ENCODE assay signal across 8 cellular contexts in the genomic region with DNA sequence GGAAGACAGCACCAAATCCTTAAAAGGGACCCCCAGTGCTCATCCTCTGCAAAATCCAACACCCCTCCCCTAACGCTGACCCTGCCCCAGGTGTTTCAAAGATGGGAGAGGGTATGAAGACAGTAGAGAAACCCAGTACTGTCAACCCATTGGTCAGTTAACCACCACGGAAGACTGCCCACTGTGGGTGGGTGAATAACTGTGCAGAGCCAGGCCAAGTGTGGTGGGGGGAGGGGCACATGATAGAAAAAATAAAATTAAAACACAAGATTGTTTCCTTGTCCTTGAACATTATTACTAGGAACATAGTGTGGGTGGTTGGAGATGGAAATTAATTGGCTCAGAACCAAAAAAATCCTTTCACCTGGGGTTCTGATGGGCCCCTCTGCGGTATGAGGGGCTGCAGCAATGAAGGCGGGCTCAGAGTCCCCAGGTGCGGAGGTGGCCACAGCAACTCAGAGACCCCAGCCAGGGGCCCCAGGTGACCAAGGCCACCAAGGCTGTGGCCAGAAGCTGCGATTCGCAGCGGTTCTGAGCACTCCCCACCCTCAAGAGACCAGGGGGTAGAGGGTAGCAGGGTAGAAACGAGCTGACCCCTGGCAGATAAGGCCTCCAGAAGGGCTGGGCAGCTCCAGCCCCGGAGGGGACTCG.
DNase-seq lines count a peak whose midpoint lies in the region; ATAC-seq and TF ChIP-seq lines count a peak whose summit lies in the region.

No MANE protein-coding gene starts in this region.

- H3K9me3 Mint-ChIP-seq in central memory CD8-positive, alpha-beta T cell, result no peaks in the 10 kb centered on the region

- H3K4me3 Mint-ChIP-seq in central memory CD8-positive, alpha-beta T cell, result peak overlapping the region; percentile 84

- peak overlapping the region; percentile 84 for H3K9ac ChIP-seq in Loucy (ENCODE audit: low read depth, low read length, poor library complexity, severe bottlenecking)
- H3K9ac ChIP-seq in mucosa of stomach (ENCODE audit: low read length), result peak overlapping the region; percentile 92

- no peaks in the 10 kb centered on the region for H3K9me2 ChIP-seq in Loucy (replicated peaks; ENCODE audit: low read depth, low read length)

- H3K36me3 ChIP-seq in Loucy (ENCODE audit: insufficient read depth, low read length) (peaks cover 27% of the 10 kb centered on the region; the same call in 1 of the 2 replicates), mucosa of stomach (ENCODE audit: control insufficient read depth, insufficient read depth, low read length) (peaks cover 5% of the 10 kb centered on the region)

- H3K4me1 Mint-ChIP-seq in central memory CD8-positive, alpha-beta T cell, result peaks cover 44% of the 10 kb centered on the region

- H3K4me2 ChIP-seq in Loucy (ENCODE audit: low read depth, low read length, poor library complexity, severe bottlenecking), result peak overlapping the region; percentile 71

- H3K27ac Mint-ChIP-seq in central memory CD8-positive, alpha-beta T cell (ENCODE audit: low read depth), result peak overlapping the region; percentile 93

- H3K36me3 Mint-ChIP-seq in central memory CD8-positive, alpha-beta T cell (ENCODE audit: insufficient read depth), result peaks cover 32% of the 10 kb centered on the region

- H3K27me3 ChIP-seq in Loucy (ENCODE audit: insufficient read depth, low read length, poor library complexity, severe bottlenecking) (no peaks in the 10 kb centered on the region), mucosa of stomach (ENCODE audit: control insufficient read depth, insufficient read depth, low read length) (no peaks in the 10 kb centered on the region)

- peaks cover 5% of the 10 kb centered on the region for H4K20me1 ChIP-seq in Loucy (ENCODE audit: insufficient read depth, low read length, poor library complexity, severe bottlenecking)

- H3F3A ChIP-seq in Loucy (ENCODE audit: low read depth), result no peaks in the 10 kb centered on the region

- H2AFZ ChIP-seq in Loucy (ENCODE audit: low read length), result no peak overlapping the region

- H3K4me3 ChIP-seq in AG09309 (ENCODE audit: control insufficient read depth, low read depth, low read length) (peak overlapping the region; percentile 90), Loucy (ENCODE audit: low read length, poor library complexity, severe bottlenecking) (peak overlapping the region; percentile 79), mucosa of stomach (ENCODE audit: low read length) (peak overlapping the region; percentile 93)

- H3K9me3 ChIP-seq in Loucy (ENCODE audit: insufficient read depth, low read depth, low read length) (no peaks in the 10 kb centered on the region), mucosa of stomach (ENCODE audit: control insufficient read depth, low read length) (no peaks in the 10 kb centered on the region)

- no peak for DNase-seq in AG09309 (ENCODE audit: low read depth)
- no peak for DNase-seq in central memory CD8-positive, alpha-beta T cell (ENCODE audit: low spot score in 2 of 2)
- no peak for DNase-seq in NCI-H2196 treated with DMSO at 0.1 percent for 48 hours (lab: John Stamatoyannopoulos, UW; ENCODE audit: unreplicated experiment)
- no peak for DNase-seq in activated CD8-positive, alpha-beta memory T cell treated with anti-CD3 and anti-CD28 coated beads, Interleukin-2, amount 50 U/mL, for 48 hours
- no peak for DNase-seq in DMS53 treated with DMSO at 0.1 percent for 48 hours (lab: John Stamatoyannopoulos, UW; ENCODE audit: unreplicated experiment)

- ATAC-seq in central memory CD8-positive, alpha-beta T cell (replicated peaks; ENCODE audit: extremely low read depth, poor library complexity, severe bottlenecking), result no peak
- ATAC-seq in HG02840 (IDR thresholded peaks at IDR 0.05; ENCODE audit: low FRiP score, unreplicated experiment), result no peak

- peaks cover 4% of the 10 kb centered on the region; the same call in 1 of the 2 replicates for H3K79me2 ChIP-seq in Loucy (ENCODE audit: insufficient read depth, low read length)

- H3K27me3 Mint-ChIP-seq in central memory CD8-positive, alpha-beta T cell, result no peaks in the 10 kb centered on the region

- TF ChIP-seq CTCF in AG09309 (IDR thresholded peaks at IDR 0.05; ENCODE audit: control insufficient read depth, insufficient read depth, low read depth, low read length, missing control alignments), result peak; percentile 30
- no peak for TF ChIP-seq CTCF in Loucy (conservative IDR thresholded peaks at IDR 0.05; ENCODE audit: low read length)

- H3K4me1 ChIP-seq in Loucy (ENCODE audit: insufficient read depth, low read length, poor library complexity, severe bottlenecking) (peaks cover 33% of the 10 kb centered on the region), mucosa of stomach (ENCODE audit: control insufficient read depth, insufficient read depth, low read length) (peaks cover 60% of the 10 kb centered on the region)
